8 cellular contexts compared by ENCODE assay signal in the genomic region with DNA sequence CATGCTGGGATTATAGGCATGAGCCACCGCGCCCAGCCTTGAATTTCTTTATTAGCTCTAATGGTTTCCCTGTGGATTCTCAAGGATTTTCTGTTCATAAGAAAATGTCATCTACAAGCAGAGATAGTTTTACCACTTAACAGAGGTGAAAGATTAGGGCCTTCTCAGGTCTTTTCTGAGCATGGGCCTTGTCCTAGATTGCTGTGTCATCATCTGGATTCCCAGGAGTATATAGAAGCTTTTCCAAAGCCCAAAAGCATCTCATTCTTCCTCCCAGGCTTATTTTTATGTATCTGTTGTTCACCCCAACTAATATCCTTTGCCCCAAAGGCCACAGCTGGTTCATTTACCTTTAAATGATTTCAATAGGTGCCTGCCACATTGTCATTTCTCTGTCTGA.
"Had no signal": no experiment of that assay in that cellular context is flagged by ENCODE, and none has a peak within 500 bp of the region (broad histone marks: within the 10 kb centered on the region; RNA-seq: fewer than 3 reads in every experiment).

No MANE protein-coding gene starts in this region.

- H3K4me3 ChIP-seq: GM12878 had no signal

- FAIRE-seq: G401.6, GM12878, GM12891, GM12892, GM18507, GM19239 had no signal

- ATAC-seq: GM12878 had no signal

- DNase-seq: GDM1, GF-D8 had no signal
